Comparison of ENCODE assay signal across 13 cellular contexts in genomic region chr1:59055908-59056719, GRCh38.
DNase-seq lines count a peak whose midpoint lies in the region; ATAC-seq, FAIRE-seq and TF ChIP-seq lines count a peak whose summit lies in the region.
"Had no signal": no experiment of that assay in that cellular context is flagged by ENCODE, and none has a peak within 500 bp of the region (broad histone marks: within the 10 kb centered on the region; RNA-seq: fewer than 3 reads in every experiment).

No MANE protein-coding gene starts in this region.

- SMC1A ChIA-PET in GM12878 (lab: Charles Lee; ENCODE audit: uncharacterized antibody, unreplicated experiment), result interaction anchor here (0.8 to 1.2 kb wide), 2 partner anchors 9 to 98 kb away, joined by 3 read pairs; no protein-coding TSS in a partner anchor

- FAIRE-seq in GM12878 (lab: Jason Lieb, UNC), result no peak

- H2AFZ ChIP-seq in GM12878 (ENCODE audit: control insufficient read depth, low read depth, low read length), result no peak overlapping the region

- H3K4me3 ChIP-seq in GM12878, result no peak overlapping the region
- no peak overlapping the region for H3K4me3 ChIP-seq in sigmoid colon

- 94% methylated on average over 7 of the region's 7 CpGs for WGBS in GM12878 (ENCODE audit: insufficient coverage, insufficient replicate concordance, low lambda C conversion rate, missing lambda C conversion rate)
- WGBS in sigmoid colon, 2 donors, result 66 to 80% methylated on average over 7 of the region's 7 CpGs

- H3K4me3 Mint-ChIP-seq in natural killer cell treated with Interleukin-12 subunit alpha and Interleukin-12 subunit beta and Interleukin-15 and Interleukin-18, amount 100 ng/mL, for 72 hours, result no peak overlapping the region
- no peak overlapping the region for H3K4me3 Mint-ChIP-seq in naive thymus-derived CD8-positive, alpha-beta T cell
- H3K4me3 Mint-ChIP-seq: activated naive CD4-positive, alpha-beta T cell treated with anti-CD3 and anti-CD28 coated beads, Interleukin-2, amount 50 U/mL, for 24 hours had no signal

- no peaks in the 10 kb centered on the region for H3K79me2 ChIP-seq in GM12878 (ENCODE audit: control insufficient read depth, insufficient read depth, low read length)

- H3K4me1 ChIP-seq in GM12878 (ENCODE audit: control insufficient read depth, insufficient read depth, low read length), result no peaks in the 10 kb centered on the region
- peaks cover 0 to 45% (median 33%) of the 10 kb centered on the region in 4 donors for H3K4me1 ChIP-seq in sigmoid colon
- H3K4me1 ChIP-seq in foreskin keratinocyte, result no peaks in the 10 kb centered on the region

- H4K20me1 ChIP-seq in GM12878 (ENCODE audit: control insufficient read depth, insufficient read depth), result no peaks in the 10 kb centered on the region

- CTCF ChIA-PET in GM12878 (lab: Yijun Ruan, JAX), result interaction anchor here (1.3 kb wide), 1 partner anchor 34 kb away, joined by 4 read pairs; no protein-coding TSS in a partner anchor

- H3K9me3 ChIP-seq in GM12878 (replicated peaks; ENCODE audit: control insufficient read depth, insufficient read depth, low read length), result no peaks in the 10 kb centered on the region
- H3K9me3 ChIP-seq in sigmoid colon, result no peaks in the 10 kb centered on the region

- no peak for TF ChIP-seq POLR2A in GM12878 (IDR thresholded peaks at IDR 0.05; ENCODE audit: low read depth, low read length)
- TF ChIP-seq POLR2A in sigmoid colon (IDR thresholded peaks at IDR 0.05), result no peak

- ATAC-seq in GM12878 (no peak), left ventricle myocardium superior (peak; percentile 35), foreskin keratinocyte (no peak)
- ATAC-seq in natural killer cell treated with Interleukin-12 subunit alpha and Interleukin-12 subunit beta and Interleukin-15 and Interleukin-18, amount 100 ng/mL, for 72 hours, result no peak
- no peak for ATAC-seq in naive thymus-derived CD8-positive, alpha-beta T cell

- peaks cover 4 to 13% of the 10 kb centered on the region in 2 donors for H3K4me1 Mint-ChIP-seq in natural killer cell treated with Interleukin-12 subunit alpha and Interleukin-12 subunit beta and Interleukin-15 and Interleukin-18, amount 100 ng/mL, for 72 hours (ENCODE audit: low read depth in 2 of 2)
- peaks cover 1 to 8% (median 5%) of the 10 kb centered on the region in 4 donors for H3K4me1 Mint-ChIP-seq in naive thymus-derived CD8-positive, alpha-beta T cell
- H3K4me1 Mint-ChIP-seq: activated naive CD4-positive, alpha-beta T cell treated with anti-CD3 and anti-CD28 coated beads, Interleukin-2, amount 50 U/mL, for 24 hours had no signal

- BruUV-seq in GM12878 (replicated peaks; lab: Mats Ljungman, UMichigan), result no TSS peak

- H3K4me2 ChIP-seq in GM12878 (ENCODE audit: control insufficient read depth, insufficient read depth), result no peak overlapping the region

- peaks cover 0 to 7% of the 10 kb centered on the region in 2 donors for H3K27me3 Mint-ChIP-seq in natural killer cell treated with Interleukin-12 subunit alpha and Interleukin-12 subunit beta and Interleukin-15 and Interleukin-18, amount 100 ng/mL, for 72 hours
- H3K27me3 Mint-ChIP-seq in naive thymus-derived CD8-positive, alpha-beta T cell, result peaks cover 0 to 4% (median 0%) of the 10 kb centered on the region in 5 donors
- H3K27me3 Mint-ChIP-seq: activated naive CD4-positive, alpha-beta T cell treated with anti-CD3 and anti-CD28 coated beads, Interleukin-2, amount 50 U/mL, for 24 hours had no signal

- no peaks in the 10 kb centered on the region for H3K36me3 Mint-ChIP-seq in natural killer cell treated with Interleukin-12 subunit alpha and Interleukin-12 subunit beta and Interleukin-15 and Interleukin-18, amount 100 ng/mL, for 72 hours
- H3K36me3 Mint-ChIP-seq in naive thymus-derived CD8-positive, alpha-beta T cell, result no peaks in the 10 kb centered on the region

- H3K27me3 ChIP-seq in GM12878 (replicated peaks in 1 of 2; ENCODE audit: control insufficient read depth in 2 of 2, insufficient read depth in 2 of 2, low read length in 1 of 2), result no peaks in the 10 kb centered on the region
- H3K27me3 ChIP-seq in sigmoid colon, result no peaks in the 10 kb centered on the region
- no peaks in the 10 kb centered on the region for H3K27me3 ChIP-seq in foreskin keratinocyte

- intact Hi-C loops in GM12878 (cut with micrococcal nuclease; ENCODE audit: unreplicated experiment), result no loop called here
- intact Hi-C loops in left ventricle myocardium superior (cut with micrococcal nuclease), result no loop called here
- intact Hi-C loops in sigmoid colon (cut with DNase I), result loop anchor here (5.0 kb wide), 3 partner anchors 154 to 646 kb away; partner anchors contain the start of gene JUN

- no peak overlapping the region for H3K9ac ChIP-seq in GM12878 (ENCODE audit: control insufficient read depth, insufficient read depth, low read length)

- RAD21 ChIA-PET in GM12878 (lab: Charles Lee; ENCODE audit: unreplicated experiment), result no interaction called here

- TF ChIP-seq CTCF in GM12878 (IDR thresholded peaks at IDR 0.05 in 2 of 3, conservative IDR thresholded peaks at IDR 0.05 in 1 of 3; ENCODE audit: control insufficient read depth in 2 of 3, extremely low read depth in 1 of 3, insufficient read depth in 1 of 3, low read depth in 3 of 3, low read length in 3 of 3) (no peak), sigmoid colon (IDR thresholded peaks at IDR 0.05) (no peak), foreskin keratinocyte (conservative IDR thresholded peaks at IDR 0.05) (no peak)

- POLR2A ChIA-PET in GM12878 (lab: Charles Lee), result interaction anchor here (1.3 kb wide), 1 partner anchor 13 kb away, joined by 3 read pairs; no protein-coding TSS in a partner anchor
- POLR2A ChIA-PET in naive thymus-derived CD8-positive, alpha-beta T cell (lab: Charles Lee), result interaction anchor here (1.1 kb wide), 1 partner anchor 9 kb away, joined by 3 read pairs; no protein-coding TSS in a partner anchor

- TF ChIP-seq EP300 in GM12878 (IDR thresholded peaks at IDR 0.05; ENCODE audit: borderline replicate concordance in 1 of 2, control insufficient read depth in 1 of 2, low read depth in 2 of 2, low read length in 2 of 2) (no peak), sigmoid colon (IDR thresholded peaks at IDR 0.05) (no peak)

- H3K27ac Mint-ChIP-seq in natural killer cell treated with Interleukin-12 subunit alpha and Interleukin-12 subunit beta and Interleukin-15 and Interleukin-18, amount 100 ng/mL, for 72 hours, result no peak overlapping the region
- peak overlapping the region in 1 of 10 donors; percentile 0 for H3K27ac Mint-ChIP-seq in naive thymus-derived CD8-positive, alpha-beta T cell
- H3K27ac Mint-ChIP-seq: activated naive CD4-positive, alpha-beta T cell treated with anti-CD3 and anti-CD28 coated beads, Interleukin-2, amount 50 U/mL, for 24 hours had no signal

- H3K9me3 Mint-ChIP-seq in natural killer cell treated with Interleukin-12 subunit alpha and Interleukin-12 subunit beta and Interleukin-15 and Interleukin-18, amount 100 ng/mL, for 72 hours, result peaks cover 6% of the 10 kb centered on the region
- H3K9me3 Mint-ChIP-seq in naive thymus-derived CD8-positive, alpha-beta T cell, result peaks cover 0 to 6% (median 0%) of the 10 kb centered on the region in 9 donors
- H3K9me3 Mint-ChIP-seq: activated naive CD4-positive, alpha-beta T cell treated with anti-CD3 and anti-CD28 coated beads, Interleukin-2, amount 50 U/mL, for 24 hours had no signal

- DNase-seq in AG20443 (ENCODE audit: low spot score), result peak; percentile 40
- DNase-seq in GM12878 (ENCODE audit: low read depth, low spot score), result no peak
- DNase-seq in left ventricle myocardium superior, result no peak
- DNase-seq in sigmoid colon, result no peak
- DNase-seq in natural killer cell treated with Interleukin-12 subunit alpha and Interleukin-12 subunit beta and Interleukin-15 and Interleukin-18, amount 100 ng/mL, for 72 hours (ENCODE audit: low spot score), result no peak
- no peak for DNase-seq in foreskin keratinocyte
- no peak for DNase-seq in stimulated activated CD4-positive, alpha-beta T cell treated with anti-CD3 and anti-CD28 coated beads, Interleukin-4, amount 100 ng/mL, for 24 hours
- DNase-seq in naive thymus-derived CD8-positive, alpha-beta T cell, result no peak
- DNase-seq: ACHN; activated CD8-positive, alpha-beta memory T cell treated with anti-CD3 and anti-CD28 coated beads, Interleukin-2, amount 50 U/mL, for 4 hours; cerebellar nuclear complex; MM.1S had no signal

- in situ Hi-C loops in GM12878 (cut with MboI), result no loop called here

- TF ChIP-seq RAD21 in GM12878 (IDR thresholded peaks at IDR 0.05; ENCODE audit: insufficient read depth, low read depth, low read length), result no peak

- no peak overlapping the region for H3K27ac ChIP-seq in GM12878 (ENCODE audit: control insufficient read depth, insufficient read depth)
- peak overlapping the region; percentile 43 to 68 (median 58) for H3K27ac ChIP-seq in sigmoid colon
- H3K27ac ChIP-seq in foreskin keratinocyte, result no peak overlapping the region

- H3K36me3 ChIP-seq in GM12878 (ENCODE audit: control insufficient read depth in 2 of 2, insufficient read depth in 2 of 2, low read length in 1 of 2) (no peaks in the 10 kb centered on the region), sigmoid colon (no peaks in the 10 kb centered on the region)

TF ChIP-seq in GM12878, 131 proteins besides CTCF, POLR2A, EP300 and RAD21:
- TF ChIP-seq HDAC2 (IDR thresholded peaks at IDR 0.05) (no peak), ZNF24 (IDR thresholded peaks at IDR 0.05) (0 out of 2 replicates have a peak, but pooled peaks have one; percentile 57)

Comparison
In these comparisons a context has a peak if more than half of its experiments do, and no peak if none do; other contexts are left out.
1. H3K27ac ChIP-seq: peak in sigmoid colon (4 of 4); none in GM12878 (single experiment) and foreskin keratinocyte (single experiment).